Comparison of ENCODE assay signal across 21 cellular contexts in the genomic region with DNA sequence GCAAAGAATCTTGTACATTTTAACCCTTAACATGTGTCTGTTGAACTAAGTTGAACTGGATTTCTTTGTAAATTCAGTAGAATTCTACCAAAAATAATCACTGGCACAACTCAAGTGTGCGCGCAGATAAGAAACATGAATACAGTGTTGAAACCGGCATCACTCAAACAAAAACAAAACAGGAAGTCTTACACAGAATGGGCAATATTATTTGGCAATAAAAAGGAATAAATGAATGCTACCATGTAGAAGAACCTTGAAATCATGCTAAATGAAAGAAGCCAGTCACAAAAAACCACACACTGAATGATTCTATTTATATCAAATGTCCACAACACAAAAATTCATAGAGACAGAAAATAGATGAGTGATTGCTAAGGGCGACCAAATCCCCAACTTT.
"Had no signal": no experiment of that assay in that cellular context is flagged by ENCODE, and none has a peak within 500 bp of the region (broad histone marks: within the 10 kb centered on the region; RNA-seq: fewer than 3 reads in every experiment).

No MANE protein-coding gene starts in this region.

- H3K4me3 ChIP-seq: colonic mucosa, hepatocyte, lung, right atrium auricular region, sigmoid colon, skin epidermis, suprapubic skin, tibial artery, upper lobe of right lung, vagina had no signal

- H3K9me3 ChIP-seq: colonic mucosa, right atrium auricular region, sigmoid colon, suprapubic skin, tibial artery, upper lobe of right lung, vagina had no signal

- ATAC-seq: foreskin keratinocyte; left colon; left ventricle myocardium superior; naive thymus-derived CD4-positive, alpha-beta T cell; stimulated activated naive CD8-positive, alpha-beta T cell treated with anti-CD3 and anti-CD28 coated beads, Interleukin-15, Interleukin-2, amounts not matched to agents 100 U/mL and 50 U/mL, for 24 hours; upper lobe of right lung had no signal

- DNase-seq: colonic mucosa; effector CD4-positive, alpha-beta T cell; erythroblast; foreskin keratinocyte; head of caudate nucleus; left colon; left ventricle myocardium superior; naive thymus-derived CD4-positive, alpha-beta T cell; sigmoid colon; stimulated activated CD4-positive, alpha-beta T cell treated with anti-CD3 and anti-CD28 coated beads, Interleukin-12 subunit alpha, Interleukin-12 subunit beta, amount 100 ng/mL, for 4 hours; stimulated activated CD4-positive, alpha-beta T cell treated with anti-CD3 and anti-CD28 coated beads, Interleukin-2, amount 100 ng/mL, for 48 hours; stimulated activated naive CD8-positive, alpha-beta T cell treated with anti-CD3 and anti-CD28 coated beads, Interleukin-15, Interleukin-2, amounts not matched to agents 100 U/mL and 50 U/mL, for 24 hours; tibial artery; upper lobe of right lung had no signal

- H3K9me3 Mint-ChIP-seq: endodermal cell had no signal

- H3K4me2 ChIP-seq: hepatocyte had no signal

- H3K4me3 Mint-ChIP-seq: endodermal cell; naive thymus-derived CD4-positive, alpha-beta T cell had no signal

- H2AFZ ChIP-seq: hepatocyte had no signal

- H3K4me1 ChIP-seq: colonic mucosa, foreskin keratinocyte, right atrium auricular region, sigmoid colon, suprapubic skin, vagina had no signal

- H3K36me3 ChIP-seq: colonic mucosa, right atrium auricular region, sigmoid colon, suprapubic skin, tibial artery, upper lobe of right lung, vagina had no signal

- H3K27me3 ChIP-seq: colonic mucosa, foreskin keratinocyte, hepatocyte, right atrium auricular region, sigmoid colon, suprapubic skin, tibial artery, upper lobe of right lung, vagina had no signal

- H3K27ac Mint-ChIP-seq: endodermal cell; naive thymus-derived CD4-positive, alpha-beta T cell had no signal

- H3K27ac ChIP-seq: colonic mucosa, foreskin keratinocyte, hepatocyte, right atrium auricular region, sigmoid colon, suprapubic skin, tibial artery, upper lobe of right lung, vagina had no signal
